Comparison of ENCODE assay signal across 8 cellular contexts in the genomic region with DNA sequence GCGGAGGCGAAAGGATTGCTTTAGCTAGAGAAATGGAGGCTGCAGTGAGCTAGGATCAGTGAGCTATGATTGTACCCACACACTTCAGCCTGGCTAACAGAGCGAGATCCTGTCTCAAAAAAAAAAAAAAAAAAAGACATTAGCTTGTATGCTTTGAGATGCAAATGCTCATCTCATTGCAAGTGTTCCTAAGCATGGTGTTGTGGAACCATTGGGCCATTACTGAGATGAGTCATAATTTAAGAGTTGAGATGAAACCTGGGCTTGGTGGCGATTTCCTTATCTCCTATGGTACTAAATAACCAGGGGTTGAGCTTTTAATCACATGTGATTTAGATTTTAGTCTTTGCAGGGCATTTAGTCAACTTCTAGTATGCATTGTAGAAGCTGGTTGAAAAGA. TPM values are rescaled to one million over a fixed set of nuclear protein-coding genes. Genes with fewer than 3 reads are reported as not detected.
DNase-seq lines count a peak whose midpoint lies in the region; ATAC-seq and TF ChIP-seq lines count a peak whose summit lies in the region.
"Had no signal": no experiment of that assay in that cellular context is flagged by ENCODE, and none has a peak within 500 bp of the region (broad histone marks: within the 10 kb centered on the region; RNA-seq: fewer than 3 reads in every experiment).

No MANE protein-coding gene starts in this region.

- H4K20me1 ChIP-seq in HCT116 (ENCODE audit: insufficient read depth) = no peaks in the 10 kb centered on the region

- RAD21 ChIA-PET in HCT116 (lab: Charles Lee; ENCODE audit: low non-redundant PET in 1 of 2, low total read pairs in 2 of 2, uncharacterized antibody in 2 of 2, unreplicated experiment in 2 of 2) = no interaction called here

- H3K9me3 Mint-ChIP-seq in natural killer cell = no peaks in the 10 kb centered on the region

- intact Hi-C loops in HCT116 (cut with micrococcal nuclease) = no loop called here
- intact Hi-C loops in natural killer cell (cut with micrococcal nuclease) = no loop called here

- H3K9me3 ChIP-seq in HCT116 (ENCODE audit: control insufficient read depth in 1 of 2, insufficient read depth in 1 of 2, low read depth in 1 of 2, low read length in 2 of 2) = no peaks in the 10 kb centered on the region

- peak; percentile 47 for ATAC-seq in GM18508 (IDR thresholded peaks at IDR 0.05; ENCODE audit: insufficient read depth, unreplicated experiment)
- no peak for ATAC-seq in HCT116
- no peak for ATAC-seq in natural killer cell
- no peak for ATAC-seq in GM19455 (IDR thresholded peaks at IDR 0.05; ENCODE audit: unreplicated experiment)

- peaks cover 0 to 4% of the 10 kb centered on the region in 2 experiments; a peak in 1 of 4 replicates for H3K36me3 ChIP-seq in HCT116 (ENCODE audit: control insufficient read depth in 1 of 2, insufficient read depth in 2 of 2, low read length in 2 of 2)

- no peaks in the 10 kb centered on the region for H3K9me2 ChIP-seq in HCT116 (ENCODE audit: insufficient read depth)

- peak overlapping the region; percentile 68 for H3K4me3 Mint-ChIP-seq in natural killer cell

- H3K27me3 Mint-ChIP-seq in natural killer cell (ENCODE audit: low read depth in 2 of 2) = no peaks in the 10 kb centered on the region

- H3K36me3 Mint-ChIP-seq in natural killer cell = peaks cover 5% of the 10 kb centered on the region

- BruUV-seq in HCT116 (replicated peaks; lab: Mats Ljungman, UMichigan) = no TSS peak

- TF ChIP-seq RAD21 in HCT116 (IDR thresholded peaks at IDR 0.05; ENCODE audit: low read depth) = no peak

- CTCF ChIA-PET in HCT116 (lab: Charles Lee) = no interaction called here

- no peak for DNase-seq in HCT116 (ENCODE audit: low read depth, low spot score)
- DNase-seq in OCI-M1 (lab: John Stamatoyannopoulos, UW) = peak; percentile 23
- DNase-seq in natural killer cell = no peak
- DNase-seq in NCI-H1105 treated with DMSO at 0.1 percent for 48 hours (lab: John Stamatoyannopoulos, UW) = no peak
- DNase-seq in stimulated activated CD4-positive, alpha-beta T cell treated with anti-CD3 and anti-CD28 coated beads, Interleukin-1b, Interleukin-23, amount 100 ng/mL, for 48 hours = no peak

- H2AFZ ChIP-seq in HCT116 (ENCODE audit: low read depth, low read length, poor library complexity, severe bottlenecking) = no peak overlapping the region

- peaks cover 43% of the 10 kb centered on the region for H3K79me2 ChIP-seq in HCT116 (ENCODE audit: insufficient read depth, low read length)

- H3K27me3 ChIP-seq in HCT116 (ENCODE audit: insufficient read depth, low read length) = no peaks in the 10 kb centered on the region

- H3K9ac ChIP-seq in HCT116 (ENCODE audit: low read length) = no peak overlapping the region

- POLR2A ChIA-PET in HCT116 (lab: Charles Lee) = interaction anchor here (1.4 kb wide), 1 partner anchor 10 kb away, joined by 3 read pairs; no protein-coding TSS in a partner anchor

- H3K4me3 ChIP-seq in HCT116 (replicated peaks in 1 of 2; ENCODE audit: low read depth in 1 of 2, low read length in 2 of 2) = no peak overlapping the region
- H3K4me3 ChIP-seq: lung had no signal

- peak overlapping the region; percentile 6; the same call in 1 of the 2 replicates for H3K4me2 ChIP-seq in HCT116 (ENCODE audit: low read length)

- peak overlapping the region; percentile 60 to 99 for H3K27ac Mint-ChIP-seq in natural killer cell

- H3K4me1 Mint-ChIP-seq in natural killer cell = peaks cover 43 to 74% of the 10 kb centered on the region in 2 donors

- no peak for TF ChIP-seq CTCF in HCT116 (IDR thresholded peaks at IDR 0.05 in 2 of 3, conservative IDR thresholded peaks at IDR 0.05 in 1 of 3; ENCODE audit: borderline replicate concordance in 1 of 3, insufficient read depth in 1 of 3, low read depth in 2 of 3, low read length in 2 of 3)
- no peak for TF ChIP-seq CTCF in natural killer cell (IDR thresholded peaks at IDR 0.05)

- no peak overlapping the region for H3K27ac ChIP-seq in HCT116 (ENCODE audit: low read depth, low read length)

- peaks cover 10 to 30% of the 10 kb centered on the region in 2 experiments; a peak in 3 of 4 replicates for H3K4me1 ChIP-seq in HCT116 (ENCODE audit: control insufficient read depth in 1 of 2, insufficient read depth in 2 of 2, low read length in 2 of 2)

- TF ChIP-seq POLR2A in HCT116 (IDR thresholded peaks at IDR 0.05; ENCODE audit: borderline replicate concordance, extremely low read depth, insufficient read depth, insufficient read length) = no peak

TF ChIP-seq in HCT116, 20 proteins besides CTCF, POLR2A, EP300 and RAD21:
- no peak for TF ChIP-seq ZNF274 (IDR thresholded peaks at IDR 0.05; ENCODE audit: low read depth, low read length)
- TF ChIP-seq POLR2AphosphoS5 (IDR thresholded peaks at IDR 0.05; ENCODE audit: low read depth, low read length) = no peak
- TF ChIP-seq FOSL1 (IDR thresholded peaks at IDR 0.05; ENCODE audit: low read depth) = no peak
- TF ChIP-seq, protein P1, sequence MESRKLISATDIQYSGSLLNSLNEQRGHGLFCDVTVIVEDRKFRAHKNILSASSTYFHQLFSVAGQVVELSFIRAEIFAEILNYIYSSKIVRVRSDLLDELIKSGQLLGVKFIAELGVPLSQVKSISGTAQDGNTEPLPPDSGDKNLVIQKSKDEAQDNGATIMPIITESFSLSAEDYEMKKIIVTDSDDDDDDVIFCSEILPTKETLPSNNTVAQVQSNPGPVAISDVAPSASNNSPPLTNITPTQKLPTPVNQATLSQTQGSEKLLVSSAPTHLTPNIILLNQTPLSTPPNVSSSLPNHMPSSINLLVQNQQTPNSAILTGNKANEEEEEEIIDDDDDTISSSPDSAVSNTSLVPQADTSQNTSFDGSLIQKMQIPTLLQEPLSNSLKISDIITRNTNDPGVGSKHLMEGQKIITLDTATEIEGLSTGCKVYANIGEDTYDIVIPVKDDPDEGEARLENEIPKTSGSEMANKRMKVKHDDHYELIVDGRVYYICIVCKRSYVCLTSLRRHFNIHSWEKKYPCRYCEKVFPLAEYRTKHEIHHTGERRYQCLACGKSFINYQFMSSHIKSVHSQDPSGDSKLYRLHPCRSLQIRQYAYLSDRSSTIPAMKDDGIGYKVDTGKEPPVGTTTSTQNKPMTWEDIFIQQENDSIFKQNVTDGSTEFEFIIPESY (IDR thresholded peaks at IDR 0.05; ENCODE audit: extremely low read depth, insufficient replicate concordance, low read length) = no peak
- no peak for TF ChIP-seq ELF1 (IDR thresholded peaks at IDR 0.05; ENCODE audit: borderline replicate concordance, low read depth)
- no peak for TF ChIP-seq EGR1 (IDR thresholded peaks at IDR 0.05; ENCODE audit: low read depth)
- no peak for TF ChIP-seq EZH2 (IDR thresholded peaks at IDR 0.05)
- TF ChIP-seq TCF7L2 (IDR thresholded peaks at IDR 0.05; ENCODE audit: borderline replicate concordance, extremely low read depth, insufficient read depth, insufficient read length) = no peak
- TF ChIP-seq, protein P2, sequence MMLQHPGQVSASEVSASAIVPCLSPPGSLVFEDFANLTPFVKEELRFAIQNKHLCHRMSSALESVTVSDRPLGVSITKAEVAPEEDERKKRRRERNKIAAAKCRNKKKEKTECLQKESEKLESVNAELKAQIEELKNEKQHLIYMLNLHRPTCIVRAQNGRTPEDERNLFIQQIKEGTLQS (IDR thresholded peaks at IDR 0.05) = no peak

RNA-seq across cellular contexts. Expression of a gene that starts 2.2 kb away (rescaled TPM):
- total RNA-seq in HCT116 (2021; ENCODE audit: unreplicated experiment) (26.8 TPM), natural killer cell (10 to 100 TPM; 22.6 to 39.1 (median 34.5) TPM)
- polyA plus RNA-seq in HCT116 (2012) = 6.3 and 7.4 TPM in 2 replicates

RNA-seq across cellular contexts. Expression of a gene that starts 4.0 kb away (rescaled TPM):
- 4.5 TPM for total RNA-seq in HCT116 (2021; ENCODE audit: unreplicated experiment)
- polyA plus RNA-seq in HCT116 (2012) = 2.6 and 2.9 TPM in 2 replicates
- 1 to 10 TPM; 1.1 to 1.3 (median 1.1) TPM for total RNA-seq in natural killer cell

RNA-seq across cellular contexts. Expression of a gene that starts 31.3 kb away (rescaled TPM):
- 2.6 TPM for total RNA-seq in HCT116 (2021; ENCODE audit: unreplicated experiment)
- polyA plus RNA-seq in HCT116 (2012) = 0.90 and 1.4 TPM in 2 replicates
- 1 to 10 TPM; 1.3 to 2.7 (median 2.5) TPM for total RNA-seq in natural killer cell

RNA-seq across cellular contexts. Expression of a gene that starts 31.5 kb away (rescaled TPM):
- total RNA-seq in HCT116 (2021; ENCODE audit: unreplicated experiment) (49.8 TPM), natural killer cell (10 to 100 TPM; 42.1 to 48.3 (median 44.0) TPM)
- 53.0 and 54.0 TPM in 2 replicates for polyA plus RNA-seq in HCT116 (2012)
